ENCODE assay signal across 8 cellular contexts in the genomic region with DNA sequence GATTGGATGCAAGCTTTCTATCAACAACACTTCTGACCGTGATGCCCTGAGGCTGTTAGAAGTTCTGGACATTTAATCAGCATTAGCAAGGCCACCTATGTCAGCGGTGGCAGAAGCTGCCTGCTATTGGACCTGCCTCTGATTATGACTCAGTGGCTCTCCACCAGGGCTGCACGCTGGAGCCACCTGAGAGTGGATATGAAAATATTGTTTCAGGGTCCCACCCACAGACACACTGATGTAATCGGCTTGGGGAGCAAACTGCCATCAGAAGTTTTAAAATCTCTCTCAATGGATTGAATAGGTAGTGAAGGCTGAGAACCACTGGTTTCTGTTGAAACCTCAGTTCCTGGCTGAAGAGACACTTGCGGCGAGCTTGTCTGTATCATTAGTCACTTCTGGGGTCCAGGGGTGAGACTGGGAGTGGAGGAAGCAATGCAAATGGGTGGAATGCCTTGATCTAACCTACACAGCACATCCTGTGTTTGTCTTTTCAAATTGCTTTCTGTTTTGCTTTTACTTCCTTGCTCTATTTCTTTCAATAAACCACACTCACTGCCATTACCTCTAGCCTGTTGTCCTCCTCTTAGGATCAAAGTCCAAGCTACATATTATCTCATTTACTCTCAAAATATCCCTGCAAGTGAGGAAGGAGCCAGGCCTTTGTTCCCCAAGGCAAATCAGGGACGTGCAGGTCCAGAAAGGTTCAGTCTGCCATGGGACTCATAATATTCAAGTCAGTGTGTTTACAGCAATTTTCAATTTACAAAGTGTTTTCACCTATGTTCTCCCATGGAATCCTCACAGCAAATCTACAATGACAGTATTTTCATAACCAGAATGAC. TPM values are rescaled to one million over a fixed set of nuclear protein-coding genes. Genes with fewer than 3 reads are reported as not detected.
A peak's percentile ranks its signal among the peaks of the same experiment; 100 is the strongest.
DNase-seq lines count a peak whose midpoint lies in the region; ATAC-seq lines count a peak whose summit lies in the region.

No MANE protein-coding gene starts in this region.

- H3K27me3 Mint-ChIP-seq in activated CD4-positive, alpha-beta T cell treated with anti-CD3 and anti-CD28 coated beads for 36 hours, result peaks cover 1% of the 10 kb centered on the region

- POLR2A ChIA-PET in activated CD4-positive, alpha-beta T cell treated with anti-CD3 and anti-CD28 coated beads for 36 hours (lab: Charles Lee), result interaction anchor here (0.7 kb wide), 1 partner anchor 119 kb away, joined by 3 read pairs; no protein-coding TSS in a partner anchor

- H3K4me3 Mint-ChIP-seq in activated CD4-positive, alpha-beta T cell treated with anti-CD3 and anti-CD28 coated beads for 36 hours, result peak overlapping the region; percentile 39

- peak; percentile 98 for ATAC-seq in GM18870 (IDR thresholded peaks at IDR 0.05; ENCODE audit: unreplicated experiment)
- ATAC-seq in HG03060 (IDR thresholded peaks at IDR 0.05; ENCODE audit: low read depth, unreplicated experiment), result peak; percentile 92
- ATAC-seq in activated CD4-positive, alpha-beta T cell treated with anti-CD3 and anti-CD28 coated beads for 36 hours, result peak; percentile 86

- H3K36me3 Mint-ChIP-seq in activated CD4-positive, alpha-beta T cell treated with anti-CD3 and anti-CD28 coated beads for 36 hours (ENCODE audit: low read depth), result no peaks in the 10 kb centered on the region

- no peaks in the 10 kb centered on the region for H3K9me3 Mint-ChIP-seq in activated CD4-positive, alpha-beta T cell treated with anti-CD3 and anti-CD28 coated beads for 36 hours (ENCODE audit: low read depth)

- peak; percentile 74 for DNase-seq in activated CD4-positive, alpha-beta T cell treated with anti-CD3 and anti-CD28 coated beads for 36 hours
- peak; percentile 38 for DNase-seq in germinal center (ENCODE audit: low spot score)
- peak; percentile 33 for DNase-seq in stimulated activated CD8-positive, alpha-beta memory T cell treated with anti-CD3 and anti-CD28 coated beads, Interleukin-12 subunit alpha, Interleukin-12 subunit beta, amount 100 ng/mL, for 1 hour (ENCODE audit: low read depth)
- no peak for DNase-seq in SHP77 treated with DMSO at 0.1 percent for 48 hours (lab: John Stamatoyannopoulos, UW)
- no peak for DNase-seq in cerebellar cortex (ENCODE audit: low spot score)
- DNase-seq in dedifferentiated amniotic fluid mesenchymal stem cell (ENCODE audit: extremely low spot score), result no peak

- peak overlapping the region; percentile 58 for H3K27ac Mint-ChIP-seq in activated CD4-positive, alpha-beta T cell treated with anti-CD3 and anti-CD28 coated beads for 36 hours

- CTCF ChIA-PET in activated CD4-positive, alpha-beta T cell treated with anti-CD3 and anti-CD28 coated beads for 36 hours (lab: Charles Lee), result interaction anchor here (0.7 to 1.5 kb wide), 5 partner anchors 11 to 297 kb away, joined by 3 to 4 read pairs (median 3); no protein-coding TSS in a partner anchor

- intact Hi-C loops in activated CD4-positive, alpha-beta T cell treated with anti-CD3 and anti-CD28 coated beads for 36 hours (cut with DNase I, micrococcal nuclease), result loop anchor here (1.0 to 10.0 kb wide), 5 partner anchors 87 to 1077 kb away; no protein-coding TSS in a partner anchor

- peaks cover 51% of the 10 kb centered on the region for H3K4me1 Mint-ChIP-seq in activated CD4-positive, alpha-beta T cell treated with anti-CD3 and anti-CD28 coated beads for 36 hours

RNA-seq across cellular contexts. Expression of gene CLIC5, which starts 4.2 kb away (rescaled TPM):
- total RNA-seq in activated CD4-positive, alpha-beta T cell treated with anti-CD3 and anti-CD28 coated beads for 36 hours, result 1 to 10 TPM; 2.2 to 3.7 TPM

Comparison
In these comparisons a context has a peak if more than half of its experiments do, and no peak if none do; other contexts are left out.
1. DNase-seq: peak in activated CD4-positive, alpha-beta T cell treated with anti-CD3 and anti-CD28 coated beads for 36 hours (single experiment), germinal center (single experiment) and stimulated activated CD8-positive, alpha-beta memory T cell treated with anti-CD3 and anti-CD28 coated beads, Interleukin-12 subunit alpha, Interleukin-12 subunit beta, amount 100 ng/mL, for 1 hour (single experiment); none in SHP77 treated with DMSO at 0.1 percent for 48 hours (single experiment), cerebellar cortex (single experiment) and dedifferentiated amniotic fluid mesenchymal stem cell (single experiment).
2. Peak in every context shown above with its lines, with median percentiles within 50 percentile points of each other: ATAC-seq.